Comparison of ENCODE assay signal across 18 cellular contexts in the genomic region with DNA sequence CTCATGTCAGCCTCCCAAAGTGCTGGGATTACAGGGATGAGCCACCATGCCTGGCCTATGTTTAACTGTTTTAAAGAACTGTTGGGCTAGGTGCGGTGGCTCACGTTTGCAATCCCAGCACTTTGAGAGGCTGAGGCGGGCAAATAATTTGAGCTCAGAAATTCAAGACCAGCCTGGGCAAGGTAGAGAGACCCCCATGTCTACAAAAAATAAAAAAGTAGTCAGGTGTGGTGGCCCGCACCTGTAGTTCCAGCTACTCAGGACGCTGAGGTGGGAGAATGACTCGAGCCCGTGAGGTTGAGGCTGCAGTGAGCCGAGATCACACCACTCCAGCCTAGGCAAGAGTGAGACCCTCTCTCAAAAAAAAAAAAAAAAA. TPM values are rescaled to one million over a fixed set of nuclear protein-coding genes. Genes with fewer than 3 reads are reported as not detected.
A peak's percentile ranks its signal among the peaks of the same experiment; 100 is the strongest.
DNase-seq lines count a peak whose midpoint lies in the region; ATAC-seq and TF ChIP-seq lines count a peak whose summit lies in the region.
"Had no signal": no experiment of that assay in that cellular context is flagged by ENCODE, and none has a peak within 500 bp of the region (broad histone marks: within the 10 kb centered on the region; RNA-seq: fewer than 3 reads in every experiment).

No MANE protein-coding gene starts in this region.

- peak overlapping the region; percentile 96 for H3K27ac Mint-ChIP-seq in T-helper 2 cell treated with Interferon-gamma antibody and Interleukin-4, amounts not matched to agents 5 μg/mL and 100 μg/mL, for 36 hours
- peak overlapping the region; percentile 97 for H3K27ac Mint-ChIP-seq in activated CD4-positive, alpha-beta memory T cell treated with anti-CD3 and anti-CD28 coated beads for 36 hours
- peak overlapping the region; percentile 95 to 96 for H3K27ac Mint-ChIP-seq in natural killer cell

- intact Hi-C loops in activated CD4-positive, alpha-beta memory T cell treated with anti-CD3 and anti-CD28 coated beads for 36 hours (cut with micrococcal nuclease), result loop anchor here (1.0 to 5.0 kb wide), 7 partner anchors 25 to 858 kb away; a partner anchor contains a TSS
- intact Hi-C loops in natural killer cell (cut with micrococcal nuclease), result no loop called here

- no peak for TF ChIP-seq CTCF in natural killer cell (IDR thresholded peaks at IDR 0.05)

- ATAC-seq in GM19455 (IDR thresholded peaks at IDR 0.05; ENCODE audit: unreplicated experiment) (peak; percentile 6), natural killer cell (no peak)
- ATAC-seq: sciatic nerve had no signal

- H3K4me1 Mint-ChIP-seq in T-helper 2 cell treated with Interferon-gamma antibody and Interleukin-4, amounts not matched to agents 5 μg/mL and 100 μg/mL, for 36 hours (ENCODE audit: low read depth), result peaks cover 39% of the 10 kb centered on the region
- H3K4me1 Mint-ChIP-seq in activated CD4-positive, alpha-beta memory T cell treated with anti-CD3 and anti-CD28 coated beads for 36 hours (ENCODE audit: low read depth), result peaks cover 44% of the 10 kb centered on the region
- peaks cover 43 to 50% of the 10 kb centered on the region in 2 donors for H3K4me1 Mint-ChIP-seq in natural killer cell

- H3K4me3 Mint-ChIP-seq in T-helper 2 cell treated with Interferon-gamma antibody and Interleukin-4, amounts not matched to agents 5 μg/mL and 100 μg/mL, for 36 hours, result no peak overlapping the region
- H3K4me3 Mint-ChIP-seq in activated CD4-positive, alpha-beta memory T cell treated with anti-CD3 and anti-CD28 coated beads for 36 hours, result no peak overlapping the region
- no peak overlapping the region for H3K4me3 Mint-ChIP-seq in natural killer cell

- H3K27me3 Mint-ChIP-seq in T-helper 2 cell treated with Interferon-gamma antibody and Interleukin-4, amounts not matched to agents 5 μg/mL and 100 μg/mL, for 36 hours (ENCODE audit: low read depth), result no peaks in the 10 kb centered on the region
- no peaks in the 10 kb centered on the region for H3K27me3 Mint-ChIP-seq in activated CD4-positive, alpha-beta memory T cell treated with anti-CD3 and anti-CD28 coated beads for 36 hours
- H3K27me3 Mint-ChIP-seq in natural killer cell (ENCODE audit: low read depth in 2 of 2), result no peaks in the 10 kb centered on the region

- DNase-seq in T-helper 2 cell treated with Interferon-gamma antibody and Interleukin-4, amounts not matched to agents 5 μg/mL and 100 μg/mL, for 36 hours (ENCODE audit: low spot score), result no peak
- DNase-seq in T-helper 2 cell, result no peak
- no peak for DNase-seq in activated CD4-positive, alpha-beta memory T cell treated with anti-CD3 and anti-CD28 coated beads for 36 hours
- DNase-seq in natural killer cell, result no peak
- DNase-seq in NAMALWA (ENCODE audit: low spot score), result no peak
- no peak for DNase-seq in AML-193 (lab: John Stamatoyannopoulos, UW)
- no peak for DNase-seq in CD1c-positive myeloid dendritic cell (ENCODE audit: extremely low spot score)
- DNase-seq: 8988T, activated gamma-delta T cell, COR-L47, IMR-90, kidney glomerular epithelial cell, NCI-H2107, NCI-H774, nucleus accumbens, upper lobe of left lung had no signal

- no peaks in the 10 kb centered on the region for H3K9me3 Mint-ChIP-seq in T-helper 2 cell treated with Interferon-gamma antibody and Interleukin-4, amounts not matched to agents 5 μg/mL and 100 μg/mL, for 36 hours
- no peaks in the 10 kb centered on the region for H3K9me3 Mint-ChIP-seq in activated CD4-positive, alpha-beta memory T cell treated with anti-CD3 and anti-CD28 coated beads for 36 hours
- peaks cover 0 to 3% of the 10 kb centered on the region in 2 donors for H3K9me3 Mint-ChIP-seq in natural killer cell

- POLR2A ChIA-PET in activated CD4-positive, alpha-beta memory T cell treated with anti-CD3 and anti-CD28 coated beads for 36 hours (lab: Charles Lee), result interaction anchor here (0.7 to 7.4 kb wide), 7 partner anchors 12 to 83 kb away, joined by 3 to 132 read pairs (median 5); a partner anchor contains a TSS

- CTCF ChIA-PET in activated CD4-positive, alpha-beta memory T cell treated with anti-CD3 and anti-CD28 coated beads for 36 hours (lab: Charles Lee), result interaction anchor here (1.0 to 1.8 kb wide), 5 partner anchors 12 to 41 kb away, joined by 3 to 7 read pairs (median 4); a partner anchor contains a TSS

- peaks cover 33% of the 10 kb centered on the region for H3K36me3 Mint-ChIP-seq in T-helper 2 cell treated with Interferon-gamma antibody and Interleukin-4, amounts not matched to agents 5 μg/mL and 100 μg/mL, for 36 hours (ENCODE audit: low read depth)
- peaks cover 24% of the 10 kb centered on the region for H3K36me3 Mint-ChIP-seq in activated CD4-positive, alpha-beta memory T cell treated with anti-CD3 and anti-CD28 coated beads for 36 hours
- H3K36me3 Mint-ChIP-seq in natural killer cell, result no peaks in the 10 kb centered on the region

RNA-seq across cellular contexts. Expression of a gene that starts 1.9 kb away (rescaled TPM):
- 100 to 1,000 TPM; 218 to 226 TPM for total RNA-seq in activated CD4-positive, alpha-beta memory T cell treated with anti-CD3 and anti-CD28 coated beads for 36 hours
- total RNA-seq in natural killer cell, result 1,000 to 10,000 TPM; 1,131 to 1,260 (median 1,176) TPM
- total RNA-seq: IMR-90 had no signal

RNA-seq across cellular contexts. Expression of a gene that starts 24.9 kb away (rescaled TPM):
- total RNA-seq in activated CD4-positive, alpha-beta memory T cell treated with anti-CD3 and anti-CD28 coated beads for 36 hours, result 10 to 100 TPM; 61.4 to 61.7 TPM
- total RNA-seq in natural killer cell, result 10 to 100 TPM; 25.5 to 37.6 (median 35.0) TPM

RNA-seq across cellular contexts. Expression of a gene that starts 40.8 kb away (rescaled TPM):
- total RNA-seq in activated CD4-positive, alpha-beta memory T cell treated with anti-CD3 and anti-CD28 coated beads for 36 hours, result 10 to 100 TPM; 87.5 to 96.6 TPM
- total RNA-seq in natural killer cell, result 10 to 100 TPM; 11.2 to 16.9 (median 15.2) TPM

RNA-seq across cellular contexts. Expression of a gene that starts 55.7 kb away (rescaled TPM):
- total RNA-seq in activated CD4-positive, alpha-beta memory T cell treated with anti-CD3 and anti-CD28 coated beads for 36 hours, result 10 to 100 TPM; 14.2 to 14.3 TPM
- total RNA-seq in natural killer cell, result 1 to 10 TPM; 3.3 to 7.2 (median 5.6) TPM

Comparison
In these comparisons a context has a peak if more than half of its experiments do, and no peak if none do; other contexts are left out.
1. RNA of a gene that starts 1.9 kb away (total RNA-seq): 1,131 to 1,260 TPM in natural killer cell; 218 to 226 TPM in activated CD4-positive, alpha-beta memory T cell treated with anti-CD3 and anti-CD28 coated beads for 36 hours; every median in the first group is over 4 times any median in the second.
2. RNA of a gene that starts 40.8 kb away (total RNA-seq): 87.5 to 96.6 TPM in activated CD4-positive, alpha-beta memory T cell treated with anti-CD3 and anti-CD28 coated beads for 36 hours; 11.2 to 16.9 TPM in natural killer cell; every median in the first group is over 4 times any median in the second.
3. Peak in every context shown above with its lines, with median percentiles within 50 percentile points of each other: H3K27ac Mint-ChIP-seq.